In the genomic region with DNA sequence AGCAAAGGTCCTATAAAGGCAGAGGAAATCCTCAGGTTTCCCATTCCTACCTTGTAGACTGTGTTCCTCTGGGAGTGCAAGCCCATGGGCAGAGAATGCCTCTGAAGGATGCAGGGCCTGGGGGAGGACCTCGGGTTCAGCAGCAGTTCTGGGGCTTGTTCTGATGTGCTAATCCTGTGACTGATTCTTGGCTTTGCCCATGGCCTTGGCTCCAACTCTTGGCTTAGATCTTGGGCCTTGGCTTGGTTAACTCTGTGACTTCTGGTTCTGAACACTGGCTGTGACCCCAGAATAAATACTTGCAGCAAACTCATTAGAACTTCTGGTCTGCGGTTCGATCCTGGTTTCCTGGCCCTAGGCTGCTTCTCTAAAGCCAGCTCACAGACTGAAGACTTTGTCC, we compare ENCODE assay signal across 15 cellular contexts.
A peak's percentile ranks its signal among the peaks of the same experiment; 100 is the strongest.
DNase-seq lines count a peak whose midpoint lies in the region; ATAC-seq and TF ChIP-seq lines count a peak whose summit lies in the region.
"Had no signal": no experiment of that assay in that cellular context is flagged by ENCODE, and none has a peak within 500 bp of the region (broad histone marks: within the 10 kb centered on the region; RNA-seq: fewer than 3 reads in every experiment).

No MANE protein-coding gene starts in this region.

- no peaks in the 10 kb centered on the region for H3K9me3 ChIP-seq in smooth muscle cell (replicated peaks; ENCODE audit: low read depth)
- H3K9me3 ChIP-seq in WERI-Rb-1 (ENCODE audit: severe bottlenecking), result no peaks in the 10 kb centered on the region

- H3K79me2 ChIP-seq in smooth muscle cell (ENCODE audit: low read depth), result no peaks in the 10 kb centered on the region

- H3F3A ChIP-seq in smooth muscle cell (ENCODE audit: low read depth), result no peaks in the 10 kb centered on the region

- DNase-seq in NCI-H446 treated with DMSO at 0.1 percent for 48 hours (lab: John Stamatoyannopoulos, UW) (peak; percentile 66), fibroblast of mammary gland (ENCODE audit: low read depth) (peak; percentile 17), left colon (peak; percentile 9 to 25), stromal cell of bone marrow (ENCODE audit: low read depth) (peak; percentile 61), smooth muscle cell (lab: John Stamatoyannopoulos, UW; ENCODE audit: unreplicated experiment) (no peak), NOMO-1 treated with DMSO at 0.1 percent for 48 hours (lab: John Stamatoyannopoulos, UW; ENCODE audit: unreplicated experiment) (no peak), WERI-Rb-1 (no peak)
- DNase-seq: activated CD8-positive, alpha-beta memory T cell treated with anti-CD3 and anti-CD28 coated beads for 24 hours; Calu3; KG1; natural killer cell; NCI-H1105; NCI-H2171 had no signal

- no peak overlapping the region for H3K4me2 ChIP-seq in smooth muscle cell

- H3K4me1 ChIP-seq in smooth muscle cell (ENCODE audit: low read depth), result no peaks in the 10 kb centered on the region

- H3K36me3 ChIP-seq in smooth muscle cell (ENCODE audit: low read depth), result no peaks in the 10 kb centered on the region
- H3K36me3 ChIP-seq in WERI-Rb-1, result no peaks in the 10 kb centered on the region

- 67% methylated on average over 3 of the region's 3 CpGs for WGBS in smooth muscle cell (ENCODE audit: low lambda C conversion rate)

- ATAC-seq in left colon (no peak), GM18511 (IDR thresholded peaks at IDR 0.05; ENCODE audit: unreplicated experiment) (no peak)
- ATAC-seq: natural killer cell, WTC11 had no signal

- no peak overlapping the region for H2AFZ ChIP-seq in smooth muscle cell (ENCODE audit: low read depth)

- no peak for TF ChIP-seq CTCF in fibroblast of mammary gland (conservative IDR thresholded peaks at IDR 0.05; ENCODE audit: control insufficient read depth, insufficient read depth, low read depth, low read length)
- no peak for TF ChIP-seq CTCF in smooth muscle cell (IDR thresholded peaks at IDR 0.05; ENCODE audit: borderline replicate concordance, insufficient read depth, poor library complexity, severe bottlenecking)
- no peak for TF ChIP-seq CTCF in WERI-Rb-1 (IDR thresholded peaks at IDR 0.05; ENCODE audit: low read depth, low read length)

- no peak overlapping the region for H3K9ac ChIP-seq in smooth muscle cell (ENCODE audit: low read depth)

- H3K4me3 ChIP-seq in fibroblast of mammary gland (ENCODE audit: control insufficient read depth, low read depth, low read length) (no peak overlapping the region), smooth muscle cell (no peak overlapping the region), WERI-Rb-1 (ENCODE audit: low read depth, low read length) (no peak overlapping the region)

- H4K20me1 ChIP-seq in smooth muscle cell (ENCODE audit: low read depth), result no peaks in the 10 kb centered on the region

- H3K27me3 ChIP-seq in smooth muscle cell (ENCODE audit: low read depth), result no peaks in the 10 kb centered on the region
- no peaks in the 10 kb centered on the region for H3K27me3 ChIP-seq in WERI-Rb-1 (ENCODE audit: insufficient read depth, low read depth, severe bottlenecking)

- intact Hi-C loops in left colon (cut with DNase I, micrococcal nuclease), result no loop called here

- H3K27ac ChIP-seq in smooth muscle cell (ENCODE audit: low read depth), result no peak overlapping the region
- H3K27ac ChIP-seq in WERI-Rb-1, result no peak overlapping the region

Comparison
In these comparisons a context has a peak if more than half of its experiments do, and no peak if none do; other contexts are left out.
1. DNase-seq: peak in NCI-H446 treated with DMSO at 0.1 percent for 48 hours (single experiment), fibroblast of mammary gland (single experiment), left colon (2 of 2) and stromal cell of bone marrow (single experiment); none in smooth muscle cell (single experiment), NOMO-1 treated with DMSO at 0.1 percent for 48 hours (single experiment) and WERI-Rb-1 (single experiment).